ENCODE assay signal across 1 cellular context in the genomic region with DNA sequence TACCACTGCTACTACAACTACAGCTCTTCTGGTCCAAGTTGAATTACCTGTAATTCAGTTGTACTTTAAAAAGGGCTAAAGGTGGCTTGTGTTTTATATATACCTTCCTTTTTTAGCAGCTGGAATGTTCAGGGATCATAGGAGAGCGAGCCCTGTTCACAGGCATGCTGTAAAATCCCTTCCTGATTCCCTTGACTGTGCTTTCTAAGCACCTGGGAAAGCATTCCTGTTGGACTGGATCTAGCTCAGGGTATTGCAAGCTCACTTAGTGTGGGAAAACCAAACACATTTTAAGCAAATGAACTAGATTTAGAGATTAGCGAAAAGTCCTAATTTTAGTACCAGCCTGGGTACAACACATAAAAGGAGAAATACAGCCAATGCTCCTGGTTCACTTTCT.
TF ChIP-seq lines count a peak whose summit lies in the region.

No MANE protein-coding gene starts in this region.

TF ChIP-seq in GM12878, 131 proteins besides CTCF, POLR2A, EP300 and RAD21 (continued from another document):
- no peak for TF ChIP-seq PAX5 (IDR thresholded peaks at IDR 0.05; ENCODE audit: borderline replicate concordance, low read depth, low read length)
- TF ChIP-seq FOS (IDR thresholded peaks at IDR 0.05; ENCODE audit: borderline replicate concordance, extremely low read depth, insufficient read length) = no peak
- no peak for TF ChIP-seq ZBTB40 (IDR thresholded peaks at IDR 0.05; ENCODE audit: borderline replicate concordance)
- TF ChIP-seq SUZ12 (IDR thresholded peaks at IDR 0.05; ENCODE audit: unreplicated experiment) = no peak
- TF ChIP-seq MAX (IDR thresholded peaks at IDR 0.05; ENCODE audit: low read depth, low read length) = no peak
- TF ChIP-seq SRF (IDR thresholded peaks at IDR 0.05; ENCODE audit: low read depth in 2 of 2, low read length in 2 of 2) = no peak
- TF ChIP-seq ZNF687 (IDR thresholded peaks at IDR 0.05) = no peak
- no peak for TF ChIP-seq BACH1 (IDR thresholded peaks at IDR 0.05; ENCODE audit: borderline replicate concordance)
- TF ChIP-seq MYB (IDR thresholded peaks at IDR 0.05; ENCODE audit: borderline replicate concordance, low read depth, low read length) = no peak
- no peak for TF ChIP-seq KDM1A (IDR thresholded peaks at IDR 0.05; ENCODE audit: borderline replicate concordance)
- no peak for TF ChIP-seq HDAC2 (IDR thresholded peaks at IDR 0.05)
- TF ChIP-seq YY1 (IDR thresholded peaks at IDR 0.05; ENCODE audit: low read depth, low read length) = no peak
- no peak for TF ChIP-seq RUNX3 (IDR thresholded peaks at IDR 0.05; ENCODE audit: low read length)
- no peak for TF ChIP-seq LARP7 (IDR thresholded peaks at IDR 0.05)
- no peak for TF ChIP-seq RB1 (IDR thresholded peaks at IDR 0.05; ENCODE audit: borderline replicate concordance)
- TF ChIP-seq SMARCA5 (IDR thresholded peaks at IDR 0.05) = no peak
